In genomic region chr3:174219738-174220137, GRCh38 we compare ENCODE assay signal across 25 cellular contexts.
DNase-seq lines count a peak whose midpoint lies in the region; ATAC-seq, FAIRE-seq and TF ChIP-seq lines count a peak whose summit lies in the region.
"Had no signal": no experiment of that assay in that cellular context is flagged by ENCODE, and none has a peak within 500 bp of the region (broad histone marks: within the 10 kb centered on the region; RNA-seq: fewer than 3 reads in every experiment).

No MANE protein-coding gene starts in this region.

- H3K9me3 ChIP-seq in right cardiac atrium (ENCODE audit: control insufficient read depth, low read length), result no peaks in the 10 kb centered on the region
- H3K9me3 ChIP-seq in HAP-1, result no peaks in the 10 kb centered on the region
- H3K9me3 ChIP-seq: esophagus muscularis mucosa, thyroid gland had no signal

- in situ Hi-C loops in HAP-1 (cut with MboI; ENCODE audit: low sequenced_read_pairs), result no loop called here

- no peaks in the 10 kb centered on the region for H3K27me3 ChIP-seq in right cardiac atrium (ENCODE audit: control insufficient read depth, insufficient read depth)
- H3K27me3 ChIP-seq in HAP-1 (ENCODE audit: low read depth), result no peaks in the 10 kb centered on the region
- H3K27me3 ChIP-seq: esophagus muscularis mucosa, thyroid gland had no signal

- intact Hi-C loops in right cardiac atrium (cut with DNase I), result no loop called here

- H3K4me3 Mint-ChIP-seq in chondrocyte (ENCODE audit: unreplicated experiment) (no peak overlapping the region), osteocyte (ENCODE audit: unreplicated experiment) (no peak overlapping the region)
- H3K4me3 Mint-ChIP-seq: activated CD8-positive, alpha-beta memory T cell treated with anti-CD3 and anti-CD28 coated beads, Interleukin-2, amount 10 ng/mL, durations not matched to agents 7 days and 5 days; activated naive CD8-positive, alpha-beta T cell; B cell; memory B cell; naive thymus-derived CD8-positive, alpha-beta T cell had no signal

- ATAC-seq in right cardiac atrium, result no peak
- ATAC-seq: activated CD8-positive, alpha-beta memory T cell treated with anti-CD3 and anti-CD28 coated beads, Interleukin-2, amount 10 ng/mL, durations not matched to agents 7 days and 5 days; naive thymus-derived CD8-positive, alpha-beta T cell had no signal

- TF ChIP-seq CTCF in chondrocyte (IDR thresholded peaks at IDR 0.05) (peak; percentile 61), osteocyte (IDR thresholded peaks at IDR 0.05) (peak; percentile 48)

- FAIRE-seq in G401.6 (lab: Jason Lieb, UNC), result peak; percentile 76
- FAIRE-seq: astrocyte, D721Med, small intestine, TTC549 had no signal

- H3K27me3 Mint-ChIP-seq in chondrocyte (ENCODE audit: low read depth), result peaks cover 2% of the 10 kb centered on the region
- H3K27me3 Mint-ChIP-seq in osteocyte (ENCODE audit: unreplicated experiment), result no peaks in the 10 kb centered on the region
- H3K27me3 Mint-ChIP-seq: activated CD8-positive, alpha-beta memory T cell treated with anti-CD3 and anti-CD28 coated beads, Interleukin-2, amount 10 ng/mL, durations not matched to agents 7 days and 5 days; activated naive CD8-positive, alpha-beta T cell; B cell; memory B cell had no signal

- H3K27ac ChIP-seq in right cardiac atrium (ENCODE audit: low read length), result no peak overlapping the region
- H3K27ac ChIP-seq: esophagus muscularis mucosa, thyroid gland had no signal

- H3K9me3 Mint-ChIP-seq in chondrocyte (ENCODE audit: low read depth) (no peaks in the 10 kb centered on the region), osteocyte (ENCODE audit: unreplicated experiment) (no peaks in the 10 kb centered on the region)
- H3K9me3 Mint-ChIP-seq: naive thymus-derived CD8-positive, alpha-beta T cell had no signal

- H3K4me3 ChIP-seq in right cardiac atrium (ENCODE audit: low read length) (no peak overlapping the region), HAP-1 (no peak overlapping the region)
- H3K4me3 ChIP-seq: esophagus muscularis mucosa, thyroid gland had no signal

- TF ChIP-seq EP300 in Ishikawa (IDR thresholded peaks at IDR 0.05; ENCODE audit: borderline replicate concordance), result no peak

- DNase-seq in chondrocyte (ENCODE audit: low spot score), result no peak
- no peak for DNase-seq in osteocyte (ENCODE audit: extremely low spot score, unreplicated experiment)
- no peak for DNase-seq in right cardiac atrium
- DNase-seq in HAP-1 (ENCODE audit: low spot score in 2 of 2), result no peak
- no peak for DNase-seq in SW 1271 (lab: John Stamatoyannopoulos, UW)
- DNase-seq: activated CD4-positive, alpha-beta T cell treated with anti-CD3 and anti-CD28 coated beads for 48 hours; activated CD8-positive, alpha-beta memory T cell treated with anti-CD3 and anti-CD28 coated beads, Interleukin-2, amount 10 ng/mL, durations not matched to agents 7 days and 5 days; effector CD8-positive, alpha-beta T cell; KG1; kidney glomerular epithelial cell; naive thymus-derived CD8-positive, alpha-beta T cell; NCI-H187 treated with DMSO at 0.1 percent for 48 hours; posterior cingulate gyrus; small intestine; stimulated activated naive CD4-positive, alpha-beta T cell treated with Interleukin-2 at 50 U/mL for 16 hours; thyroid gland had no signal

- WGBS in right cardiac atrium, result 59% methylated on average over 3 of the region's 3 CpGs

- H3K4me1 Mint-ChIP-seq in chondrocyte (ENCODE audit: low read depth) (peaks cover 8% of the 10 kb centered on the region), osteocyte (ENCODE audit: unreplicated experiment) (peaks cover 18% of the 10 kb centered on the region)
- H3K4me1 Mint-ChIP-seq: B cell, memory B cell had no signal

- H3K36me3 Mint-ChIP-seq in chondrocyte (ENCODE audit: low read depth), result no peaks in the 10 kb centered on the region
- H3K36me3 Mint-ChIP-seq in osteocyte (ENCODE audit: unreplicated experiment), result no peaks in the 10 kb centered on the region
- H3K36me3 Mint-ChIP-seq: activated CD8-positive, alpha-beta memory T cell treated with anti-CD3 and anti-CD28 coated beads, Interleukin-2, amount 10 ng/mL, durations not matched to agents 7 days and 5 days; activated naive CD8-positive, alpha-beta T cell; memory B cell; naive thymus-derived CD8-positive, alpha-beta T cell had no signal

- H3K27ac Mint-ChIP-seq in chondrocyte (ENCODE audit: unreplicated experiment) (no peak overlapping the region), osteocyte (ENCODE audit: unreplicated experiment) (no peak overlapping the region)
- H3K27ac Mint-ChIP-seq: activated CD8-positive, alpha-beta memory T cell treated with anti-CD3 and anti-CD28 coated beads, Interleukin-2, amount 10 ng/mL, durations not matched to agents 7 days and 5 days; activated naive CD8-positive, alpha-beta T cell; B cell; memory B cell; naive thymus-derived CD8-positive, alpha-beta T cell had no signal

- H3K4me1 ChIP-seq in right cardiac atrium (ENCODE audit: control insufficient read depth, insufficient read depth, low read length) (no peaks in the 10 kb centered on the region), HAP-1 (peaks cover 31% of the 10 kb centered on the region)
- H3K4me1 ChIP-seq: thyroid gland had no signal

- H3K36me3 ChIP-seq in HAP-1 (replicated peaks), result no peaks in the 10 kb centered on the region
- H3K36me3 ChIP-seq: esophagus muscularis mucosa, thyroid gland had no signal

- peak; percentile 24; the same call in 1 of the 2 replicates for TF ChIP-seq RAD21 in Ishikawa (IDR thresholded peaks at IDR 0.05; ENCODE audit: low read depth)

TF ChIP-seq in Ishikawa, 13 proteins besides CTCF, POLR2A, EP300 and RAD21:
- TF ChIP-seq NFIC (IDR thresholded peaks at IDR 0.05), result no peak
- TF ChIP-seq REST (IDR thresholded peaks at IDR 0.05; ENCODE audit: low read depth), result no peak
- TF ChIP-seq CEBPB (IDR thresholded peaks at IDR 0.05), result no peak
- TF ChIP-seq YY1 (IDR thresholded peaks at IDR 0.05; ENCODE audit: low read depth), result no peak
- no peak for TF ChIP-seq TEAD4 (IDR thresholded peaks at IDR 0.05)
- no peak for TF ChIP-seq TAF1 (IDR thresholded peaks at IDR 0.05; ENCODE audit: low read depth)
- no peak for TF ChIP-seq MAX (IDR thresholded peaks at IDR 0.05)
- TF ChIP-seq ZBTB7A (IDR thresholded peaks at IDR 0.05; ENCODE audit: low read depth), result no peak
- TF ChIP-seq TCF12 (IDR thresholded peaks at IDR 0.05; ENCODE audit: low read depth), result no peak
- no peak for TF ChIP-seq FOXM1 (IDR thresholded peaks at IDR 0.05; ENCODE audit: borderline replicate concordance, low read depth)
- TF ChIP-seq CREB1 (IDR thresholded peaks at IDR 0.05; ENCODE audit: low read depth), result no peak
- no peak for TF ChIP-seq EGR1 (IDR thresholded peaks at IDR 0.05)
- no peak for TF ChIP-seq USF1 (IDR thresholded peaks at IDR 0.05)
